ENCODE assay signal across 8 cellular contexts in the genomic region with DNA sequence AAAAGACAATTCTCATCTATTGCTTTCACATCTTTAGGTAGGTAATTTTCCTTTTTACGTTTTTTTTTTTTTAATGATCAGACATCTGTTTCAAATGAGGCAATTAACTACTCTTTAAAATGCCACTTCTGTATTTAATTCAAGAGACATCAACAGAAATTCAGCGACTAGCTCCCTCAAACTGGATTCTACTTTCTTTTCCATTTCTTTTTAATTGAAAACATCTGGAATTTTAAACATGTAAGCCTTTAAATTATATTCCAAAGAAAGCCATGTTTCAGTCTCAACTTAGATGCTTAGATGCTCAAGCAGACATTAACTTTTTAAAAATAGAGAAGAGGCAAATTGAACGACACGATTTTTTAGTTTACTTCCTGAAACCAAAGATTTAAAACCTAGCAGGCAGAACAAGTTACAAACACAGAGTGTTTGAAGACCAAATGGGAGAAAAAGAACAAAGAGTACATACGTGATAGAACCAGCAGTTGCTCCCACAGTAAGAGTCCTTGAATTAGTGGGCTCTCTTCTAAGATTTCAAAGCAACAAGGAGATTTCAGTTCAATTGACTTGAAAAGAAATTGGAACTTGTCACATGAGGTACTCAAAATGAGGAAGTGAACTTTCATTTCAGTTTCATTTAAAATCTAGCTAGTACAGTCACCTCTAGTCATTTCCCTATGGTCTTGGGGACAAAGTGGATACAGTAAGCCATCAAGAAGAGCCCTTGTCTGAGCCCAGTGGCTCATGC. TPM values are rescaled to one million over a fixed set of nuclear protein-coding genes. Genes with fewer than 3 reads are reported as not detected.
DNase-seq lines count a peak whose midpoint lies in the region; ATAC-seq and TF ChIP-seq lines count a peak whose summit lies in the region.

A gene (minus strand): TSS at position 550 of the 748 bp plus-strand sequence. CDS start 1,015 bp downstream, outside the sequence.

- intact Hi-C loops in PC-3 (cut with micrococcal nuclease): no loop called here

- H4K20me1 ChIP-seq in PC-3 (ENCODE audit: low read length): no peaks in the 10 kb centered on the region

- no peaks in the 10 kb centered on the region for H3K9me2 ChIP-seq in PC-3 (replicated peaks; ENCODE audit: low read length)

- H3K27ac ChIP-seq in PC-3 (ENCODE audit: low read length) (no peak within 1 kb of the TSS), coronary artery (peak within 1 kb of the TSS in 1 of 2 donors; percentile 43)

- no TSS peak for BruUV-seq in PC-3 (replicated peaks; lab: Mats Ljungman, UMichigan)

- H3K36me3 ChIP-seq in PC-3 (ENCODE audit: low read depth, low read length) (no peaks in the 10 kb centered on the region), mucosa of stomach (ENCODE audit: control insufficient read depth, insufficient read depth, low read length) (no peaks in the 10 kb centered on the region)

- peak; percentile 96 for ATAC-seq in activated T-cell treated with anti-CD3 and anti-CD28 coated beads, Interleukin-2, amount 50 U/mL, for 4 hours
- ATAC-seq in HG02938 (IDR thresholded peaks at IDR 0.05; ENCODE audit: unreplicated experiment) (peak; percentile 73), PC-3 (no peak; the same call in 1 of the 2 replicates)

- H3K27me3 Mint-ChIP-seq in activated T-cell treated with anti-CD3 and anti-CD28 coated beads, Interleukin-2, amount 50 U/mL, for 4 hours (ENCODE audit: low read depth): no peaks in the 10 kb centered on the region

- H3K9me3 ChIP-seq in PC-3 (ENCODE audit: low read length): no peaks in the 10 kb centered on the region
- H3K9me3 ChIP-seq in mucosa of stomach (ENCODE audit: control insufficient read depth, low read length): no peaks in the 10 kb centered on the region

- TF ChIP-seq CTCF in PC-3 (conservative IDR thresholded peaks at IDR 0.05; ENCODE audit: low read depth, low read length) (no peak), coronary artery (IDR thresholded peaks at IDR 0.05) (no peak)

- H3K9me3 Mint-ChIP-seq in activated T-cell treated with anti-CD3 and anti-CD28 coated beads, Interleukin-2, amount 50 U/mL, for 4 hours: no peaks in the 10 kb centered on the region

- no peaks in the 10 kb centered on the region for H3F3A ChIP-seq in PC-3 (ENCODE audit: low read length, unreplicated experiment)

- peaks cover 41% of the 10 kb centered on the region for H3K4me1 Mint-ChIP-seq in activated T-cell treated with anti-CD3 and anti-CD28 coated beads, Interleukin-2, amount 50 U/mL, for 4 hours (ENCODE audit: low read depth)

- H3K27me3 ChIP-seq in PC-3 (ENCODE audit: low read length): no peaks in the 10 kb centered on the region
- no peaks in the 10 kb centered on the region for H3K27me3 ChIP-seq in mucosa of stomach (ENCODE audit: control insufficient read depth, insufficient read depth, low read length)

- H3K4me1 ChIP-seq in PC-3 (ENCODE audit: insufficient read depth, low read length) (peaks cover 13% of the 10 kb centered on the region), mucosa of stomach (ENCODE audit: control insufficient read depth, insufficient read depth, low read length) (peaks cover 17% of the 10 kb centered on the region)

- peaks cover 13% of the 10 kb centered on the region for H3K36me3 Mint-ChIP-seq in activated T-cell treated with anti-CD3 and anti-CD28 coated beads, Interleukin-2, amount 50 U/mL, for 4 hours (ENCODE audit: insufficient read depth)

- H3K79me2 ChIP-seq in PC-3 (ENCODE audit: low read length): no peaks in the 10 kb centered on the region

- peak within 1 kb of the TSS; percentile 61 for H2AFZ ChIP-seq in PC-3 (ENCODE audit: low read length)

- no peak for DNase-seq in activated T-cell treated with anti-CD3 and anti-CD28 coated beads, Interleukin-2, amount 50 U/mL, for 4 hours
- no peak for DNase-seq in activated T-cell treated with anti-CD3 and anti-CD28 coated beads, Interleukin-2, amount 50 U/mL, for 1 hour
- DNase-seq in PC-3: peak; percentile 16
- DNase-seq in coronary artery (ENCODE audit: low spot score): no peak
- no peak for DNase-seq in NCI-H128 (lab: John Stamatoyannopoulos, UW; ENCODE audit: unreplicated experiment)
- no peak for DNase-seq in SHP77 (lab: John Stamatoyannopoulos, UW)

- H3K4me3 ChIP-seq in PC-3 (ENCODE audit: low read length) (no peak within 1 kb of the TSS), coronary artery (peak within 1 kb of the TSS; percentile 53), mucosa of stomach (ENCODE audit: low read length) (peak within 1 kb of the TSS; percentile 38)

- no peak within 1 kb of the TSS for H3K9ac ChIP-seq in PC-3 (ENCODE audit: low read length)
- peak within 1 kb of the TSS; percentile 76 for H3K9ac ChIP-seq in mucosa of stomach (ENCODE audit: low read length)

- POLR2A ChIA-PET in PC-3 (lab: Charles Lee; ENCODE audit: unreplicated experiment): interaction anchor here (0.6 to 0.7 kb wide), 2 partner anchors 72 to 177 kb away, joined by 3 to 4 read pairs; no protein-coding TSS in a partner anchor

- H3K4me2 ChIP-seq in PC-3 (ENCODE audit: low read length): peak within 1 kb of the TSS; percentile 21

- peak within 1 kb of the TSS; percentile 97 for H3K4me3 Mint-ChIP-seq in activated T-cell treated with anti-CD3 and anti-CD28 coated beads, Interleukin-2, amount 50 U/mL, for 4 hours

- CTCF ChIA-PET in PC-3 (lab: Charles Lee): interaction anchor here (0.6 kb wide), 1 partner anchor 41 kb away, joined by 4 read pairs; no protein-coding TSS in a partner anchor

RNA-seq across cellular contexts. Expression of the gene that starts here (rescaled TPM):
- total RNA-seq in activated T-cell treated with anti-CD3 and anti-CD28 coated beads, Interleukin-2, amount 50 U/mL, for 4 hours: 10 to 100 TPM; 37.3 to 41.2 (median 37.4) TPM
- total RNA-seq in PC-3 (2014; rRNA removed): 0.46 TPM in 1 of 2 replicates, not detected in the other

Comparison
In these comparisons a context has a peak if more than half of its experiments do, and no peak if none do; other contexts are left out.
1. RNA of the gene that starts here (total RNA-seq): 37.3 to 41.2 TPM in activated T-cell treated with anti-CD3 and anti-CD28 coated beads, Interleukin-2, amount 50 U/mL, for 4 hours; 0.46 TPM in PC-3; every median in the first group is over 10 times any median in the second.
2. Peak in DNase-seq and H3K4me2 ChIP-seq in PC-3; RNA of the gene not detected or under 1 TPM.